15 cellular contexts compared by ENCODE assay signal in genomic region chr12:72560370-72560769, GRCh38.
DNase-seq lines count a peak whose midpoint lies in the region; ATAC-seq and TF ChIP-seq lines count a peak whose summit lies in the region.
"Had no signal": no experiment of that assay in that cellular context is flagged by ENCODE, and none has a peak within 500 bp of the region (broad histone marks: within the 10 kb centered on the region; RNA-seq: fewer than 3 reads in every experiment).

No MANE protein-coding gene starts in this region.

- POLR2A ChIA-PET in CD4-positive, alpha-beta T cell (lab: Charles Lee), result no interaction called here

- H3K27me3 ChIP-seq in CD4-positive, alpha-beta T cell (ENCODE audit: control insufficient read depth, insufficient read depth, low read length), result no peaks in the 10 kb centered on the region
- no peaks in the 10 kb centered on the region for H3K27me3 ChIP-seq in psoas muscle (ENCODE audit: insufficient read depth in 3 of 3, low read length in 2 of 3)

- H3K4me1 Mint-ChIP-seq in HFFc6 (ENCODE audit: low read depth) (no peaks in the 10 kb centered on the region), mesothelial cell of epicardium (peaks cover 50% of the 10 kb centered on the region)
- H3K4me1 Mint-ChIP-seq in CD4-positive, alpha-beta T cell (ENCODE audit: low read depth), result no peaks in the 10 kb centered on the region
- H3K4me1 Mint-ChIP-seq: CD4-positive, alpha-beta memory T cell had no signal

- TF ChIP-seq CTCF in GM12873 (IDR thresholded peaks at IDR 0.05; ENCODE audit: insufficient read depth, low read depth, low read length, missing control alignments) (peak; percentile 2), HFFc6 (IDR thresholded peaks at IDR 0.05) (peak; percentile 16; the same call in 1 of the 2 replicates), choroid plexus epithelial cell (conservative IDR thresholded peaks at IDR 0.05; ENCODE audit: low read depth, low read length) (peak; percentile 4), mesothelial cell of epicardium (IDR thresholded peaks at IDR 0.05; ENCODE audit: unreplicated experiment) (no peak), psoas muscle (IDR thresholded peaks at IDR 0.05) (no peak)
- no peak for TF ChIP-seq CTCF in CD4-positive, alpha-beta T cell (IDR thresholded peaks at IDR 0.05)

- H3K27ac Mint-ChIP-seq in HFFc6, result no peak overlapping the region
- peak overlapping the region; percentile 91 for H3K27ac Mint-ChIP-seq in mesothelial cell of epicardium
- H3K27ac Mint-ChIP-seq in CD4-positive, alpha-beta T cell, result no peak overlapping the region
- H3K27ac Mint-ChIP-seq: CD4-positive, alpha-beta memory T cell had no signal

- CTCF ChIA-PET in CD4-positive, alpha-beta T cell (lab: Charles Lee), result no interaction called here

- no peak overlapping the region for H3K4me3 ChIP-seq in choroid plexus epithelial cell (ENCODE audit: low read depth, low read length)
- no peak overlapping the region for H3K4me3 ChIP-seq in psoas muscle
- H3K4me3 ChIP-seq: PC-9 had no signal

- H3K4me3 Mint-ChIP-seq in HFFc6, result no peak overlapping the region
- H3K4me3 Mint-ChIP-seq in mesothelial cell of epicardium, result no peak overlapping the region
- no peak overlapping the region for H3K4me3 Mint-ChIP-seq in CD4-positive, alpha-beta T cell
- H3K4me3 Mint-ChIP-seq: CD4-positive, alpha-beta memory T cell had no signal

- no peaks in the 10 kb centered on the region for H3K9me3 Mint-ChIP-seq in HFFc6
- no peaks in the 10 kb centered on the region for H3K9me3 Mint-ChIP-seq in mesothelial cell of epicardium
- no peaks in the 10 kb centered on the region for H3K9me3 Mint-ChIP-seq in CD4-positive, alpha-beta T cell

- intact Hi-C loops in CD4-positive, alpha-beta T cell (cut with DNase I, micrococcal nuclease), result no loop called here
- intact Hi-C loops in psoas muscle (cut with DNase I), result no loop called here

- H3K36me3 Mint-ChIP-seq in HFFc6 (ENCODE audit: low read depth), result peaks cover 6% of the 10 kb centered on the region
- no peaks in the 10 kb centered on the region for H3K36me3 Mint-ChIP-seq in mesothelial cell of epicardium
- no peaks in the 10 kb centered on the region for H3K36me3 Mint-ChIP-seq in CD4-positive, alpha-beta T cell (ENCODE audit: low read depth)
- H3K36me3 Mint-ChIP-seq: CD4-positive, alpha-beta memory T cell had no signal

- ATAC-seq in GM19397 (IDR thresholded peaks at IDR 0.05; ENCODE audit: unreplicated experiment) (no peak), psoas muscle (no peak)
- no peak for ATAC-seq in CD4-positive, alpha-beta T cell (ENCODE audit: poor library complexity)
- ATAC-seq: Right ventricle myocardium inferior, SK-N-SH treated with all-trans-retinoic acid at 6 μM for 48 hours had no signal

- H3K9me3 ChIP-seq in CD4-positive, alpha-beta T cell (ENCODE audit: control insufficient read depth, low read length), result no peaks in the 10 kb centered on the region
- no peaks in the 10 kb centered on the region for H3K9me3 ChIP-seq in psoas muscle

- H3K27me3 Mint-ChIP-seq in HFFc6 (ENCODE audit: insufficient read depth) (no peaks in the 10 kb centered on the region), mesothelial cell of epicardium (ENCODE audit: low read depth) (no peaks in the 10 kb centered on the region)
- H3K27me3 Mint-ChIP-seq in CD4-positive, alpha-beta T cell, result no peaks in the 10 kb centered on the region
- H3K27me3 Mint-ChIP-seq: CD4-positive, alpha-beta memory T cell had no signal

- no peaks in the 10 kb centered on the region for H3K36me3 ChIP-seq in psoas muscle (ENCODE audit: insufficient read depth in 1 of 2, low read depth in 1 of 2)

- no peaks in the 10 kb centered on the region for H3K4me1 ChIP-seq in psoas muscle

- WGBS in psoas muscle, 3 donors, result 27 to 59% (median 45%) methylated on average over 2 of the region's 2 CpGs

- no peak overlapping the region for H3K27ac ChIP-seq in CD4-positive, alpha-beta T cell (ENCODE audit: low read depth, low read length)
- H3K27ac ChIP-seq in psoas muscle, result no peak overlapping the region
- H3K27ac ChIP-seq: PC-9 had no signal

- DNase-seq in HFFc6 (no peak), choroid plexus epithelial cell (ENCODE audit: low read depth) (no peak), mesothelial cell of epicardium (ENCODE audit: low spot score in 2 of 2, unreplicated experiment in 2 of 2) (no peak), psoas muscle (no peak)
- no peak for DNase-seq in CD4-positive, alpha-beta T cell
- DNase-seq: CD4-positive, alpha-beta memory T cell; DND-41; Karpas-422; NCI-H187 treated with DMSO at 0.1 percent for 48 hours; NCI-H446; PC-9 had no signal

Comparison
In these comparisons a context has a peak if more than half of its experiments do, and no peak if none do; other contexts are left out.
1. CTCF ChIP-seq: peak in GM12873 (single experiment), HFFc6 (single experiment) and choroid plexus epithelial cell (single experiment); none in mesothelial cell of epicardium (single experiment), CD4-positive, alpha-beta T cell (single experiment) and psoas muscle (single experiment).